In the genomic region with DNA sequence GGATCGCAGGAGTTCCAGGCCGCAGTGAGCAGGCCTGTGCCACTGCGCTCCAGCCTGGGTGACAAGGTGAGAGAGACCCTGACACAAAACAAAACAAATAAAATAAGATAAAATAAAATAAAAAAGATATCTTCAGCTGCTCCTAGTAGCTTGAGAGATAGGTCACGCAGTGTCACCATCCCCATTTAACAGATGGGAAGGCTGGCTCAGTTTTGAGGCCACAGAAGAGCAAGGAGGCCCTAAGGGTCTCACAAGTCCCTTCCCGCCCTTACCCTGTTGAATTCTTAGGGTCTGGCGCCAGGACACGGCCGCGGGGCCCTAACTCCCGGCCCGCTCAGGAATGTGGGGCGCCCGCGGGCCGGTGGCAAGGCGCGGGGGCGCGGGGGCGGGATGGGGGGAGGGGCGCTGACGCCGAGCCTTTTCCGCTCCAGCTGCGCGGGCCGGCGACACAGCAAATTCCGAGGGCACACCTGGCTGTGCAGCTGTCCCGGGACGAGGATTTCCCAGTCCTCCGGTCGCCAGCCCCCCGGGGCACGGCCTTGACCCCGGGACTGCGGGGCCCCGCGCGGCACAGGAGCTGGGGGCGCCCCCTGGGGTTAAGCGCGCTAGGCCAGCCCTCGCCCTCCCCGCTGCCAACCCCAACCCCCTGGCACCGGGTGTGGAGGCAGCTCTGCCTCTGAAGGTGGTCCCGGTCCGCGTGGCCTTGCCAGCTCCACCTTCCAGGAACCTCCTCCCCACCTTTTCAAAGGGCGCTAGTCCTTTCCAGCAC, we compare ENCODE assay signal across 9 cellular contexts. TPM values are rescaled to one million over a fixed set of nuclear protein-coding genes. Genes with fewer than 3 reads are reported as not detected.
DNase-seq lines count a peak whose midpoint lies in the region; ATAC-seq and TF ChIP-seq lines count a peak whose summit lies in the region.
"Had no signal": no experiment of that assay in that cellular context is flagged by ENCODE, and none has a peak within 500 bp of the region (broad histone marks: within the 10 kb centered on the region; RNA-seq: fewer than 3 reads in every experiment).

No MANE protein-coding gene starts in this region.

- no peak overlapping the region for H3K9ac ChIP-seq in rectal smooth muscle tissue (ENCODE audit: low read length)

- POLR2A ChIA-PET in activated CD8-positive, alpha-beta T cell treated with anti-CD3 and anti-CD28 coated beads for 36 hours (lab: Charles Lee) = interaction anchor here (0.6 to 0.8 kb wide), 3 partner anchors 13 to 56 kb away, joined by 3 to 4 read pairs (median 3); no protein-coding TSS in a partner anchor

- H3K36me3 ChIP-seq in DOHH2 (ENCODE audit: control insufficient read depth, low read length) = no peaks in the 10 kb centered on the region
- no peaks in the 10 kb centered on the region for H3K36me3 ChIP-seq in esophagus squamous epithelium
- H3K36me3 ChIP-seq in rectal smooth muscle tissue (ENCODE audit: control insufficient read depth, insufficient read depth, low read length) = no peaks in the 10 kb centered on the region
- H3K36me3 ChIP-seq: SJSA1 had no signal

- no peaks in the 10 kb centered on the region for H3K4me1 Mint-ChIP-seq in activated CD8-positive, alpha-beta T cell treated with anti-CD3 and anti-CD28 coated beads for 36 hours (ENCODE audit: low read depth)

- H3K4me3 ChIP-seq in DOHH2 (ENCODE audit: low read length) = peak overlapping the region; percentile 4; the same call in 1 of the 2 replicates
- H3K4me3 ChIP-seq in esophagus squamous epithelium = peak overlapping the region; percentile 19 to 60 (median 27)
- H3K4me3 ChIP-seq in rectal smooth muscle tissue (ENCODE audit: low read length) = peak overlapping the region; percentile 32
- H3K4me3 ChIP-seq: SJSA1 had no signal

- H3K79me2 ChIP-seq in DOHH2 (ENCODE audit: control insufficient read depth, low read length) = no peaks in the 10 kb centered on the region

- no peaks in the 10 kb centered on the region for H3K9me2 ChIP-seq in DOHH2 (replicated peaks; ENCODE audit: control insufficient read depth, low read length)

- CTCF ChIA-PET in activated CD8-positive, alpha-beta T cell treated with anti-CD3 and anti-CD28 coated beads for 36 hours (lab: Charles Lee) = interaction anchor here (1.4 to 4.7 kb wide), 5 partner anchors 12 to 111 kb away, joined by 4 to 25 read pairs (median 5); partner anchors contain the start of gene FITM2

- H3K9me3 ChIP-seq in DOHH2 (ENCODE audit: control insufficient read depth, insufficient read depth, low read length) (no peaks in the 10 kb centered on the region), esophagus squamous epithelium (no peaks in the 10 kb centered on the region)
- H3K9me3 ChIP-seq: SJSA1 had no signal

- peak overlapping the region; percentile 34 for H3K27ac Mint-ChIP-seq in activated CD8-positive, alpha-beta T cell treated with anti-CD3 and anti-CD28 coated beads for 36 hours

- no peaks in the 10 kb centered on the region for H3K36me3 Mint-ChIP-seq in activated CD8-positive, alpha-beta T cell treated with anti-CD3 and anti-CD28 coated beads for 36 hours (ENCODE audit: low read depth)

- H3K4me3 Mint-ChIP-seq in activated CD8-positive, alpha-beta T cell treated with anti-CD3 and anti-CD28 coated beads for 36 hours = peak overlapping the region; percentile 15

- peaks cover 4% of the 10 kb centered on the region; the same call in 1 of the 2 replicates for H3K27me3 ChIP-seq in DOHH2 (ENCODE audit: control insufficient read depth, low read length)
- H3K27me3 ChIP-seq in esophagus squamous epithelium = peaks cover 0 to 57% (median 0%) of the 10 kb centered on the region in 4 donors
- H3K27me3 ChIP-seq in rectal smooth muscle tissue (ENCODE audit: control insufficient read depth, insufficient read depth, low read length) = no peaks in the 10 kb centered on the region

- peak; percentile 79 for ATAC-seq in activated CD8-positive, alpha-beta T cell treated with anti-CD3 and anti-CD28 coated beads for 36 hours

- H4K20me1 ChIP-seq in DOHH2 (ENCODE audit: control insufficient read depth, insufficient read depth, low read depth, low read length) = no peaks in the 10 kb centered on the region

- TF ChIP-seq CTCF in DOHH2 (IDR thresholded peaks at IDR 0.05; ENCODE audit: low read depth, low read length, poor library complexity, severe bottlenecking) (peak; percentile 18), esophagus squamous epithelium (IDR thresholded peaks at IDR 0.05) (no peak)
- peak; percentile 40 for TF ChIP-seq CTCF in activated CD8-positive, alpha-beta T cell treated with anti-CD3 and anti-CD28 coated beads for 36 hours (IDR thresholded peaks at IDR 0.05)

- H3F3A ChIP-seq in DOHH2 (ENCODE audit: control insufficient read depth, insufficient read depth) = no peaks in the 10 kb centered on the region

- peak; percentile 33 for DNase-seq in activated CD8-positive, alpha-beta T cell treated with anti-CD3 and anti-CD28 coated beads for 36 hours
- DNase-seq in esophagus squamous epithelium (lab: John Stamatoyannopoulos, UW) (no peak), COLO668 (lab: John Stamatoyannopoulos, UW; ENCODE audit: unreplicated experiment) (no peak), SKM-1 (lab: John Stamatoyannopoulos, UW; ENCODE audit: unreplicated experiment) (no peak), NCI-H345 (lab: John Stamatoyannopoulos, UW) (no peak), HPDE6-E6E7 (ENCODE audit: extremely low spot score) (no peak)

- H3K4me1 ChIP-seq in DOHH2 (ENCODE audit: control insufficient read depth, low read length) (peaks cover 5% of the 10 kb centered on the region; the same call in 1 of the 2 replicates), esophagus squamous epithelium (peaks cover 5 to 9% (median 7%) of the 10 kb centered on the region in 3 donors), rectal smooth muscle tissue (ENCODE audit: control insufficient read depth, insufficient read depth, low read length) (no peaks in the 10 kb centered on the region)
- H3K4me1 ChIP-seq: SJSA1 had no signal

- H3K9me3 Mint-ChIP-seq in activated CD8-positive, alpha-beta T cell treated with anti-CD3 and anti-CD28 coated beads for 36 hours = no peaks in the 10 kb centered on the region

- intact Hi-C loops in activated CD8-positive, alpha-beta T cell treated with anti-CD3 and anti-CD28 coated beads for 36 hours (cut with micrococcal nuclease) = no loop called here
- intact Hi-C loops in esophagus squamous epithelium (cut with DNase I) = no loop called here

- peak overlapping the region; percentile 42 for H3K4me2 ChIP-seq in DOHH2 (ENCODE audit: low read length)

- no peaks in the 10 kb centered on the region for H3K27me3 Mint-ChIP-seq in activated CD8-positive, alpha-beta T cell treated with anti-CD3 and anti-CD28 coated beads for 36 hours

- WGBS in esophagus squamous epithelium, 2 donors = 29 to 45% methylated on average over 8 to 12 of the region's 50 CpGs

- no peak overlapping the region for H3K27ac ChIP-seq in DOHH2 (ENCODE audit: low read depth, low read length)
- H3K27ac ChIP-seq in esophagus squamous epithelium = no peak overlapping the region
- H3K27ac ChIP-seq in rectal smooth muscle tissue (ENCODE audit: low read depth, low read length) = no peak overlapping the region
- H3K27ac ChIP-seq: SJSA1 had no signal

- no peak for TF ChIP-seq POLR2A in esophagus squamous epithelium (IDR thresholded peaks at IDR 0.05)

RNA-seq across cellular contexts. Expression of gene R3HDML, which starts 10.3 kb away (rescaled TPM):
- not detected for total RNA-seq in activated CD8-positive, alpha-beta T cell treated with anti-CD3 and anti-CD28 coated beads for 36 hours
- total RNA-seq in esophagus squamous epithelium = not detected
- total RNA-seq: SJSA1 had no signal

RNA-seq across cellular contexts. Expression of gene FITM2, which starts 15.6 kb away (rescaled TPM):
- total RNA-seq in activated CD8-positive, alpha-beta T cell treated with anti-CD3 and anti-CD28 coated beads for 36 hours = 1 to 10 TPM; 2.0 to 2.1 TPM
- total RNA-seq in esophagus squamous epithelium = 1 to 10 TPM; 2.1 to 4.8 (median 3.7) TPM

RNA-seq across cellular contexts. Expression of gene HNF4A, which starts 28.9 kb away (rescaled TPM):
- not detected for total RNA-seq in activated CD8-positive, alpha-beta T cell treated with anti-CD3 and anti-CD28 coated beads for 36 hours
- total RNA-seq in esophagus squamous epithelium = not detected
- total RNA-seq: SJSA1 had no signal

Comparison
In these comparisons a context has a peak if more than half of its experiments do, and no peak if none do; other contexts are left out.
1. CTCF ChIP-seq: peak in DOHH2 (single experiment) and activated CD8-positive, alpha-beta T cell treated with anti-CD3 and anti-CD28 coated beads for 36 hours (single experiment); none in esophagus squamous epithelium (0 of 6).
2. Peak in every context shown above with its lines, with median percentiles within 50 percentile points of each other: H3K4me3 ChIP-seq.